Comparison of ENCODE assay signal across 18 cellular contexts in genomic region chr9:107698779-107699564, GRCh38.
"Had no signal": no experiment of that assay in that cellular context is flagged by ENCODE, and none has a peak within 500 bp of the region (broad histone marks: within the 10 kb centered on the region; RNA-seq: fewer than 3 reads in every experiment).

No MANE protein-coding gene starts in this region.

- H3K27ac ChIP-seq: breast epithelium, coronary artery, gastroesophageal sphincter, heart left ventricle, thoracic aorta, vagina had no signal

- DNase-seq: activated CD4-positive, alpha-beta memory T cell treated with anti-CD3 and anti-CD28 coated beads for 36 hours; activated CD4-positive, alpha-beta T cell treated with anti-CD3 and anti-CD28 coated beads for 48 hours; activated naive CD4-positive, alpha-beta T cell treated with anti-CD3 and anti-CD28 coated beads for 36 hours; activated naive CD8-positive, alpha-beta T cell treated with anti-CD3 and anti-CD28 coated beads, Interleukin-2, amount 10 ng/mL, durations not matched to agents 7 days and 5 days; activated T-cell treated with anti-CD3 and anti-CD28 coated beads, Interleukin-2, amount 50 U/mL, for 48 hours; amniotic stem cell; endodermal cell; heart left ventricle; left ventricle myocardium superior; mammary epithelial cell; naive thymus-derived CD8-positive, alpha-beta T cell; stimulated activated CD4-positive, alpha-beta T cell treated with anti-CD3 and anti-CD28 coated beads, Interleukin-2, amount 100 ng/mL, for 48 hours; stimulated activated naive CD4-positive, alpha-beta T cell had no signal
